ENCODE assay signal across 16 cellular contexts in the genomic region with DNA sequence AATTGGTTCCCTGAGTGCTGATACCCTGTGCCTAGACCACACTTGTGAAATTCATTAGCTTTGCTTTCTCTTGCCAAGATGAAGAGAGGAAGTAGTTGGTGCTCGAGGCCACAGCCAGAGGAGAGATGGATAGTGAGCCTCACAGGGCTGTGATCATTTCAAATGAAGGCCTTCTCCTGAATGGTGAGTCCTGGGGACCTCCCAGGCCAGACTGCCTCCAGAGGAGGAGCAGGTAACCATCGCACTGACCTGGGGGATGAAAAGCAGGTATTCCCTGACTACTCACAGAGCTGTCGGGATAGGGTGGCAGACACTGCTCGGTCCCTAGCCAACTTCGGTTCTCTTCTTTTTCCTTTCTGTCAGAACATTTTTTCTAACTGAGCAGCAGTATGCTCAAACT.
DNase-seq lines count a peak whose midpoint lies in the region; ATAC-seq lines count a peak whose summit lies in the region.
"Had no signal": no experiment of that assay in that cellular context is flagged by ENCODE, and none has a peak within 500 bp of the region (broad histone marks: within the 10 kb centered on the region; RNA-seq: fewer than 3 reads in every experiment).

No MANE protein-coding gene starts in this region.

- no peaks in the 10 kb centered on the region for H3K27me3 ChIP-seq in muscle layer of colon (ENCODE audit: control insufficient read depth in 1 of 2, insufficient read depth in 2 of 2, low read length in 2 of 2)
- H3K27me3 ChIP-seq: SJCRH30 had no signal

- H3K4me1 ChIP-seq in muscle layer of colon (ENCODE audit: insufficient read depth, low read length), result peaks cover 75% of the 10 kb centered on the region

- H3K36me3 Mint-ChIP-seq in stimulated activated naive CD8-positive, alpha-beta T cell treated with anti-CD3 and anti-CD28 coated beads, Interleukin-15, Interleukin-2, amounts not matched to agents 100 ng/mL and 50 ng/mL, for 24 hours (ENCODE audit: low read depth), result no peaks in the 10 kb centered on the region

- no peaks in the 10 kb centered on the region for H3K9me3 ChIP-seq in muscle layer of colon (ENCODE audit: low read length)
- H3K9me3 ChIP-seq: Caco-2, SJCRH30 had no signal

- H3K27ac Mint-ChIP-seq in stimulated activated naive CD8-positive, alpha-beta T cell treated with anti-CD3 and anti-CD28 coated beads, Interleukin-15, Interleukin-2, amounts not matched to agents 100 ng/mL and 50 ng/mL, for 24 hours, result peak overlapping the region; percentile 16

- peaks cover 48% of the 10 kb centered on the region for H3K27me3 Mint-ChIP-seq in stimulated activated naive CD8-positive, alpha-beta T cell treated with anti-CD3 and anti-CD28 coated beads, Interleukin-15, Interleukin-2, amounts not matched to agents 100 ng/mL and 50 ng/mL, for 24 hours

- ATAC-seq in stimulated activated naive CD8-positive, alpha-beta T cell treated with anti-CD3 and anti-CD28 coated beads, Interleukin-15, Interleukin-2, amounts not matched to agents 100 U/mL and 50 U/mL, for 24 hours, result no peak
- ATAC-seq: K562 had no signal

- no peak for DNase-seq in stimulated activated naive CD8-positive, alpha-beta T cell treated with anti-CD3 and anti-CD28 coated beads, Interleukin-15, Interleukin-2, amounts not matched to agents 100 U/mL and 50 U/mL, for 24 hours
- DNase-seq in NCI-H1092 treated with DMSO at 0.1 percent for 48 hours (lab: John Stamatoyannopoulos, UW) (no peak), NCI-H1105 (lab: John Stamatoyannopoulos, UW) (no peak), NCI-H1092 (lab: John Stamatoyannopoulos, UW) (no peak)
- DNase-seq: Caco-2; DMS153; NCI-H1930; NCI-H2171 treated with DMSO at 0.1 percent for 48 hours; NCI-H446 treated with DMSO at 0.1 percent for 48 hours; NK-92 treated with Interleukin-12 subunit alpha and Interleukin-12 subunit beta, amount 100 ng/mL, for 24 hours; RPMI8226; SJCRH30 had no signal

- H3K27ac ChIP-seq in angular gyrus (ENCODE audit: low read depth, low read length) (peak overlapping the region; percentile 50), muscle layer of colon (ENCODE audit: low read depth, low read length) (peak overlapping the region; percentile 94)
- H3K27ac ChIP-seq: SJCRH30 had no signal

- no peak overlapping the region for H3K4me3 ChIP-seq in muscle layer of colon (ENCODE audit: low read depth in 1 of 2, low read length in 2 of 2)
- H3K4me3 ChIP-seq: K562, SJCRH30 had no signal

- H3K36me3 ChIP-seq in muscle layer of colon (ENCODE audit: insufficient read depth, low read length), result no peaks in the 10 kb centered on the region
- H3K36me3 ChIP-seq: SJCRH30 had no signal

- H3K4me1 Mint-ChIP-seq in stimulated activated naive CD8-positive, alpha-beta T cell treated with anti-CD3 and anti-CD28 coated beads, Interleukin-15, Interleukin-2, amounts not matched to agents 100 ng/mL and 50 ng/mL, for 24 hours (ENCODE audit: low read depth), result peaks cover 21% of the 10 kb centered on the region

- no peaks in the 10 kb centered on the region for H3K9me3 Mint-ChIP-seq in stimulated activated naive CD8-positive, alpha-beta T cell treated with anti-CD3 and anti-CD28 coated beads, Interleukin-15, Interleukin-2, amounts not matched to agents 100 ng/mL and 50 ng/mL, for 24 hours

- H3K9ac ChIP-seq in muscle layer of colon (ENCODE audit: low read length), result no peak overlapping the region

- no peak overlapping the region for H3K4me3 Mint-ChIP-seq in stimulated activated naive CD8-positive, alpha-beta T cell treated with anti-CD3 and anti-CD28 coated beads, Interleukin-15, Interleukin-2, amounts not matched to agents 100 ng/mL and 50 ng/mL, for 24 hours
